7 cellular contexts compared by ENCODE assay signal in the genomic region with DNA sequence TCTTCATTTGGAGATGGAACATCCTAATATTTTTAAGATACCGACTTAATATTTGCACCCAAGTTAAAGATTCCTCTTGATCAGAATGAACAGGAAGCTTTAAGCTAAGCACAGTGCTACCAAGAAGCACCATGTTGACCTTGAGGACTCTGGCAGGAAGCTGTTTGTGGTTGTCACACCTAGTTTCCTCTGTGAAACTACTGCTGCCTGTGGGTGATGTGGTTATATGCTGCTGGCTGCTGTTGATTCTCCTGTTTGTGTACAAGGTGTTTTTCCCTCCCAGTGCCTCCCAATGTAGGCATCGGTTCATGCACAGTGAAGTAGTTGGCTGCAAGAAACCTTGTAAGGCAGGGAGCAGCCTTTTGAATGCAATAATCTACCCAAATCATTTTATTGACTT. TPM values are rescaled to one million over a fixed set of nuclear protein-coding genes. Genes with fewer than 3 reads are reported as not detected.
DNase-seq lines count a peak whose midpoint lies in the region; ATAC-seq lines count a peak whose summit lies in the region.

No MANE protein-coding gene starts in this region.

- H3K36me3 Mint-ChIP-seq in naive thymus-derived CD8-positive, alpha-beta T cell, result peaks cover 24 to 83% (median 68%) of the 10 kb centered on the region in 3 donors

- peak; percentile 100 for ATAC-seq in GM19438 (IDR thresholded peaks at IDR 0.05; ENCODE audit: low read depth, unreplicated experiment)
- peak; percentile 100 for ATAC-seq in HG03196 (IDR thresholded peaks at IDR 0.05; ENCODE audit: unreplicated experiment)
- ATAC-seq in naive thymus-derived CD8-positive, alpha-beta T cell, result peak; percentile 77 to 82

- peak; percentile 49 to 63 for DNase-seq in activated CD4-positive, alpha-beta T cell treated with anti-CD3 and anti-CD28 coated beads, Interleukin-2, amount 50 U/mL, for 48 hours
- DNase-seq in naive thymus-derived CD8-positive, alpha-beta T cell, result peak; percentile 25 to 93 (median 82)
- DNase-seq in DMS 273 treated with DMSO at 0.1 percent for 48 hours (lab: John Stamatoyannopoulos, UW), result no peak
- no peak for DNase-seq in DMS 273 (lab: John Stamatoyannopoulos, UW; ENCODE audit: unreplicated experiment)
- no peak for DNase-seq in occipital lobe (lab: John Stamatoyannopoulos, UW)

- peak overlapping the region; percentile 89 to 98 (median 96) for H3K27ac Mint-ChIP-seq in naive thymus-derived CD8-positive, alpha-beta T cell

- H3K4me3 Mint-ChIP-seq in naive thymus-derived CD8-positive, alpha-beta T cell, result peak overlapping the region; percentile 76 to 92 (median 88)

- H3K27me3 Mint-ChIP-seq in naive thymus-derived CD8-positive, alpha-beta T cell, result no peaks in the 10 kb centered on the region

- H3K9me3 Mint-ChIP-seq in naive thymus-derived CD8-positive, alpha-beta T cell, result peaks cover 0 to 1% (median 0%) of the 10 kb centered on the region in 9 donors

- POLR2A ChIA-PET in naive thymus-derived CD8-positive, alpha-beta T cell (lab: Charles Lee), result interaction anchor here (0.8 to 18.6 kb wide), 17 partner anchors 9 to 403 kb away, joined by 3 to 564 read pairs (median 10); a partner anchor contains a TSS

- peaks cover 37 to 94% (median 86%) of the 10 kb centered on the region in 4 donors for H3K4me1 Mint-ChIP-seq in naive thymus-derived CD8-positive, alpha-beta T cell

RNA-seq across cellular contexts. Expression of a gene that starts 23.4 kb away (rescaled TPM):
- 100 to 1,000 TPM; 593 to 608 TPM for total RNA-seq in naive thymus-derived CD8-positive, alpha-beta T cell
- 100 to 1,000 TPM; 245 to 302 (median 262) TPM for polyA plus RNA-seq in naive thymus-derived CD8-positive, alpha-beta T cell
- total RNA-seq in occipital lobe, result 125 TPM

RNA-seq across cellular contexts. Expression of a gene that starts 45.3 kb away (rescaled TPM):
- total RNA-seq in naive thymus-derived CD8-positive, alpha-beta T cell, result 100 to 1,000 TPM; 155 to 159 TPM
- 100 to 1,000 TPM in 2 of 3 donors, 10 to 100 TPM in 1; 60.3 to 124 (median 114) TPM for polyA plus RNA-seq in naive thymus-derived CD8-positive, alpha-beta T cell
- 67.2 TPM for total RNA-seq in occipital lobe

Comparison
In these comparisons a context has a peak if more than half of its experiments do, and no peak if none do; other contexts are left out.
1. DNase-seq: peak in activated CD4-positive, alpha-beta T cell treated with anti-CD3 and anti-CD28 coated beads, Interleukin-2, amount 50 U/mL, for 48 hours (2 of 2) and naive thymus-derived CD8-positive, alpha-beta T cell (10 of 10); none in DMS 273 treated with DMSO at 0.1 percent for 48 hours (single experiment), DMS 273 (single experiment) and occipital lobe (single experiment).
2. Peak in every context shown above with its lines, with median percentiles within 50 percentile points of each other: ATAC-seq.